1 cellular context compared by ENCODE assay signal in genomic region chr3:11610044-11610671, GRCh38.
TF ChIP-seq lines count a peak whose summit lies in the region.

No MANE protein-coding gene starts in this region.

TF ChIP-seq in HepG2, 621 proteins besides CTCF, POLR2A, EP300 and RAD21 (continued from another document):
- peak; percentile 43; the same call in 1 of the 2 replicates for TF ChIP-seq ARID5B (CRISPR knock-in tag; IDR thresholded peaks at IDR 0.05)
- TF ChIP-seq ZMAT5 (CRISPR knock-in tag; IDR thresholded peaks at IDR 0.05; ENCODE audit: borderline replicate concordance, low read depth): no peak
- peak; percentile 16; the same call in 1 of the 2 replicates for TF ChIP-seq NR2F6 (IDR thresholded peaks at IDR 0.05)
- 0 out of 2 replicates have a peak, but pooled peaks have one; percentile 27 for TF ChIP-seq NR2F6 (CRISPR knock-in tag; IDR thresholded peaks at IDR 0.05)
- no peak for TF ChIP-seq ZC3H13 (CRISPR knock-in tag; IDR thresholded peaks at IDR 0.05)
- peak; percentile 46; the same call in 1 of the 2 replicates for TF ChIP-seq SAP130 (CRISPR knock-in tag; IDR thresholded peaks at IDR 0.05; ENCODE audit: low read depth)
- peak; percentile 38 for TF ChIP-seq AGO2 (optimal IDR thresholded peaks at IDR 0.05; ENCODE audit: low read depth, low read length)
- 0 out of 2 replicates have a peak, but pooled peaks have one; percentile 28 for TF ChIP-seq ZNF792 (CRISPR knock-in tag; IDR thresholded peaks at IDR 0.05)
- no peak for TF ChIP-seq TBP (CRISPR knock-in tag; IDR thresholded peaks at IDR 0.05)
- peak; percentile 28; the same call in 1 of the 2 replicates for TF ChIP-seq KMT2A (CRISPR knock-in tag; IDR thresholded peaks at IDR 0.05)
